ENCODE assay signal across 25 cellular contexts in the genomic region with DNA sequence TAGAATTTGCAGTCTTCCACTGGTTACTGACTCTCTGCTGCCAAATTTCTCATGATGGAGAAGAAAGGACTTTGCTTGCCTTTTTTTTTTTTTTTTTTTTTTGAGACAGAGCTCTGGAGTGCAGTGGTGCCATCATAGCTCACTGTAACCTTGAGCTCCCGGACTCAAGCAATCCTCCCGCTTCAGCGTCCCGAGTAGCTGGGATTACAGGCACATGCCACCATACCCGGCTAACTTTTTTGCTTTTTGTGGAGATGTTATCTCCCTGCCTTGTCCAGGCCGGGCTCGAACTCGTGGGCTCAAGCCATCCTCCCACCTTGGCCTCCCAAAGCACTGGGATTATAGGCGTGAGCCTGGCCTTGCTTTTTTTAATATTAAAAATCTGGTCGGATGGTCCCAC. TPM values are rescaled to one million over a fixed set of nuclear protein-coding genes. Genes with fewer than 3 reads are reported as not detected.
A peak's percentile ranks its signal among the peaks of the same experiment; 100 is the strongest.
DNase-seq lines count a peak whose midpoint lies in the region; ATAC-seq, FAIRE-seq and TF ChIP-seq lines count a peak whose summit lies in the region.
"Had no signal": no experiment of that assay in that cellular context is flagged by ENCODE, and none has a peak within 500 bp of the region (broad histone marks: within the 10 kb centered on the region; RNA-seq: fewer than 3 reads in every experiment).

No MANE protein-coding gene starts in this region.

- dilution Hi-C loops in IMR-90 (cut with HindIII; ENCODE audit: low sequenced_read_pairs, unreplicated experiment) = no loop called here

- no peak overlapping the region for H3K4me2 ChIP-seq in IMR-90 (ENCODE audit: low read depth, low read length)
- H3K4me2 ChIP-seq: PC-9 had no signal

- H2BK120ac ChIP-seq in IMR-90 (ENCODE audit: low read depth, low read length) = no peak overlapping the region

- TF ChIP-seq CTCF in IMR-90 (conservative IDR thresholded peaks at IDR 0.05; ENCODE audit: low read depth, low read length) = no peak

- 96% methylated on average over 4 of the region's 10 CpGs; no CpG with 5 or more reads in 1 of the 2 experiments for WGBS in IMR-90 (ENCODE audit: extremely low coverage in 2 of 2, insufficient read length in 1 of 2), 2 experiments

- peak overlapping the region; percentile 36 for H3K27ac Mint-ChIP-seq in T-helper 1 cell treated with Interleukin-12 subunit alpha and Interleukin-12 subunit beta and Interleukin-4 antibody, amounts not matched to agents 30 μg/mL and 1 μg/mL, for 36 hours
- peak overlapping the region; percentile 17 for H3K27ac Mint-ChIP-seq in memory B cell
- H3K27ac Mint-ChIP-seq: B cell; CD8-positive, alpha-beta T cell had no signal

- no peaks in the 10 kb centered on the region for H3K27me3 Mint-ChIP-seq in T-helper 1 cell treated with Interleukin-12 subunit alpha and Interleukin-12 subunit beta and Interleukin-4 antibody, amounts not matched to agents 30 μg/mL and 1 μg/mL, for 36 hours (ENCODE audit: low read depth)
- no peaks in the 10 kb centered on the region for H3K27me3 Mint-ChIP-seq in memory B cell
- H3K27me3 Mint-ChIP-seq: B cell had no signal

- H2AK5ac ChIP-seq in IMR-90 (ENCODE audit: low read depth, low read length) = no peak overlapping the region

- no peak overlapping the region for H2AK9ac ChIP-seq in IMR-90 (replicated peaks; ENCODE audit: low read depth, low read length, poor library complexity)

- H2BK5ac ChIP-seq in IMR-90 (ENCODE audit: low read depth, low read length, poor library complexity, severe bottlenecking) = no peak overlapping the region

- ATAC-seq in IMR-90 (ENCODE audit: low read depth) (no peak), memory B cell (ENCODE audit: low read depth) (no peak), GM21786 (IDR thresholded peaks at IDR 0.05; ENCODE audit: unreplicated experiment) (no peak)
- ATAC-seq: CD8-positive, alpha-beta T cell had no signal

- H3K79me1 ChIP-seq in IMR-90 (ENCODE audit: low read depth in 1 of 2, low read length in 2 of 2) = peaks cover 9 to 28% of the 10 kb centered on the region in 2 experiments; a peak in 3 of 4 replicates

- H3K4me1 ChIP-seq in IMR-90 (ENCODE audit: control insufficient read depth, insufficient read depth, low read length) = peaks cover 2% of the 10 kb centered on the region; the same call in 1 of the 2 replicates
- peaks cover 28% of the 10 kb centered on the region for H3K4me1 ChIP-seq in adipocyte (ENCODE audit: control insufficient read depth, insufficient read depth, low read length)
- H3K4me1 ChIP-seq: Caco-2 had no signal

- H3K9ac ChIP-seq in IMR-90 (ENCODE audit: low read depth, low read length) = no peak overlapping the region
- H3K9ac ChIP-seq in adipocyte (ENCODE audit: low read length) = no peak overlapping the region

- H4K8ac ChIP-seq in IMR-90 (ENCODE audit: low read depth in 2 of 2, low read length in 2 of 2) = no peak overlapping the region

- H3K27ac ChIP-seq in IMR-90 (ENCODE audit: insufficient read depth, low read length) = no peak overlapping the region
- H3K27ac ChIP-seq: 22Rv1, C4-2B, PC-9 had no signal

- no peak for FAIRE-seq in GM12891 (lab: Jason Lieb, UNC)
- FAIRE-seq: GM12892, GM19239, H54 had no signal

- TF ChIP-seq POLR2A in IMR-90 (IDR thresholded peaks at IDR 0.05; ENCODE audit: low read depth, low read length) = peak; percentile 20; the same call in 1 of the 2 replicates
- no peak for TF ChIP-seq POLR2A in GM12891 (IDR thresholded peaks at IDR 0.05; ENCODE audit: low read depth, low read length)

- H3K4me1 Mint-ChIP-seq in T-helper 1 cell treated with Interleukin-12 subunit alpha and Interleukin-12 subunit beta and Interleukin-4 antibody, amounts not matched to agents 30 μg/mL and 1 μg/mL, for 36 hours (ENCODE audit: low read depth) = peaks cover 39% of the 10 kb centered on the region
- H3K4me1 Mint-ChIP-seq in memory B cell = peaks cover 19% of the 10 kb centered on the region

- H2BK15ac ChIP-seq in IMR-90 (ENCODE audit: low read depth, low read length) = no peak overlapping the region

- intact Hi-C loops in IMR-90 (cut with micrococcal nuclease) = no loop called here

- H3K9me1 ChIP-seq in IMR-90 (ENCODE audit: insufficient read depth, low read length) = peaks cover 8% of the 10 kb centered on the region

- H3K4me3 ChIP-seq in IMR-90 (ENCODE audit: insufficient read depth, low read depth, low read length) = no peak overlapping the region
- H3K4me3 ChIP-seq in adipocyte (ENCODE audit: low read length) = peak overlapping the region; percentile 59
- H3K4me3 ChIP-seq: MG63, PC-9 had no signal

- H4K5ac ChIP-seq in IMR-90 (ENCODE audit: low read depth, low read length) = no peak overlapping the region

- H3K56ac ChIP-seq in IMR-90 (ENCODE audit: extremely low read depth, insufficient read depth, low read length) = no peak overlapping the region

- H3K9me3 Mint-ChIP-seq in T-helper 1 cell treated with Interleukin-12 subunit alpha and Interleukin-12 subunit beta and Interleukin-4 antibody, amounts not matched to agents 30 μg/mL and 1 μg/mL, for 36 hours = no peaks in the 10 kb centered on the region
- no peaks in the 10 kb centered on the region for H3K9me3 Mint-ChIP-seq in memory B cell
- H3K9me3 Mint-ChIP-seq: CD8-positive, alpha-beta T cell had no signal

- H4K20me1 ChIP-seq in IMR-90 (ENCODE audit: insufficient read depth, low read length) = peaks cover 18% of the 10 kb centered on the region

- TF ChIP-seq RAD21 in IMR-90 (IDR thresholded peaks at IDR 0.05; ENCODE audit: low read length) = no peak

- no peak overlapping the region for H3K4me3 Mint-ChIP-seq in T-helper 1 cell treated with Interleukin-12 subunit alpha and Interleukin-12 subunit beta and Interleukin-4 antibody, amounts not matched to agents 30 μg/mL and 1 μg/mL, for 36 hours
- H3K4me3 Mint-ChIP-seq in memory B cell = no peak overlapping the region
- H3K4me3 Mint-ChIP-seq: B cell; CD8-positive, alpha-beta T cell had no signal

- no peak overlapping the region for H2BK20ac ChIP-seq in IMR-90 (ENCODE audit: low read depth, low read length)

- no peaks in the 10 kb centered on the region for H3K27me3 ChIP-seq in IMR-90 (ENCODE audit: control insufficient read depth, insufficient read depth, low read length)
- no peaks in the 10 kb centered on the region for H3K27me3 ChIP-seq in adipocyte (replicated peaks; ENCODE audit: control insufficient read depth, insufficient read depth, low read length)
- H3K27me3 ChIP-seq: MG63 had no signal

- no peak overlapping the region for H3K14ac ChIP-seq in IMR-90 (replicated peaks; ENCODE audit: low read depth, low read length)

- DNase-seq in T-helper 1 cell (no peak), IMR-90 (no peak), adipocyte (ENCODE audit: low read depth) (no peak), memory B cell (ENCODE audit: low spot score in 2 of 2) (no peak), GM12891 (ENCODE audit: insufficient read length, low spot score) (no peak), retina (no peak)
- DNase-seq: Caco-2, EL, GF-D8, KBM-7, MG63, NCI-H2029, NCI-H446 treated with DMSO at 0.1 percent for 48 hours, NCI-H526 treated with DMSO at 0.1 percent for 48 hours, PC-9, SHP77 had no signal

- CTCF ChIA-PET in IMR-90 (lab: Yijun Ruan, JAX) = no interaction called here

- no peak overlapping the region for H3K23ac ChIP-seq in IMR-90 (ENCODE audit: low read depth, low read length)

- no peak overlapping the region for H4K91ac ChIP-seq in IMR-90 (ENCODE audit: insufficient read depth, low read depth, low read length)

- peaks cover 20% of the 10 kb centered on the region for H3K36me3 ChIP-seq in IMR-90 (ENCODE audit: control insufficient read depth, insufficient read depth, low read length)
- peaks cover 81% of the 10 kb centered on the region for H3K36me3 ChIP-seq in adipocyte (ENCODE audit: control insufficient read depth, insufficient read depth, low read length, severe bottlenecking)
- H3K36me3 ChIP-seq: MG63 had no signal

- no TSS peak for BruUV-seq in IMR-90 (replicated peaks; lab: Mats Ljungman, UMichigan)

- H3K18ac ChIP-seq in IMR-90 (ENCODE audit: low read depth, low read length) = no peak overlapping the region

- POLR2A ChIA-PET in IMR-90 (lab: Charles Lee; ENCODE audit: unreplicated experiment) = interaction anchor here (0.6 kb wide), 1 partner anchor 11 kb away, joined by 3 read pairs; no protein-coding TSS in a partner anchor

- in situ Hi-C loops in IMR-90 (cut with MboI; ENCODE audit: low sequenced_read_pairs) = no loop called here

- peaks cover 56% of the 10 kb centered on the region for H3K36me3 Mint-ChIP-seq in T-helper 1 cell treated with Interleukin-12 subunit alpha and Interleukin-12 subunit beta and Interleukin-4 antibody, amounts not matched to agents 30 μg/mL and 1 μg/mL, for 36 hours (ENCODE audit: low read depth)
- peaks cover 11% of the 10 kb centered on the region for H3K36me3 Mint-ChIP-seq in memory B cell

- H3K9me3 ChIP-seq in IMR-90 (ENCODE audit: control insufficient read depth, insufficient read depth, low read length) (no peaks in the 10 kb centered on the region), adipocyte (ENCODE audit: control insufficient read depth, low read length) (no peaks in the 10 kb centered on the region)
- H3K9me3 ChIP-seq: Caco-2, MG63 had no signal

- H3K4ac ChIP-seq in IMR-90 (ENCODE audit: low read depth, low read length) = no peak overlapping the region

- no peak overlapping the region for H2AFZ ChIP-seq in IMR-90 (replicated peaks; ENCODE audit: low read length, poor library complexity)
- H2AFZ ChIP-seq: PC-9 had no signal

TF ChIP-seq in IMR-90, 13 proteins besides CTCF, POLR2A, EP300 and RAD21 (continues in another document):
- TF ChIP-seq SMC3 (IDR thresholded peaks at IDR 0.05; ENCODE audit: low read depth, low read length) = no peak
- no peak for TF ChIP-seq MXI1 (IDR thresholded peaks at IDR 0.05; ENCODE audit: borderline replicate concordance, low read depth, low read length)
- no peak for TF ChIP-seq RFX5 (IDR thresholded peaks at IDR 0.05; ENCODE audit: low read depth, low read length)
- no peak for TF ChIP-seq NFE2L2 (IDR thresholded peaks at IDR 0.05; ENCODE audit: low read depth, low read length)

TF ChIP-seq in GM12891, 5 proteins besides CTCF, POLR2A, EP300 and RAD21:
- TF ChIP-seq TAF1 (IDR thresholded peaks at IDR 0.05; ENCODE audit: low read depth, low read length) = no peak
- no peak for TF ChIP-seq SPI1 (IDR thresholded peaks at IDR 0.05; ENCODE audit: low read depth, low read length)
- TF ChIP-seq POU2F2 (IDR thresholded peaks at IDR 0.05; ENCODE audit: low read depth, low read length) = no peak
- TF ChIP-seq POLR2AphosphoS5 (IDR thresholded peaks at IDR 0.05; ENCODE audit: low read depth, low read length) = no peak
- no peak for TF ChIP-seq PAX5 (IDR thresholded peaks at IDR 0.05; ENCODE audit: insufficient read depth, low read length, severe bottlenecking)

RNA-seq across cellular contexts. Expression of a gene that starts 6.2 kb away (rescaled TPM):
- 26.0 and 32.8 TPM in 2 replicates for total RNA-seq in IMR-90 (2012; rRNA removed)
- 19.0 and 19.9 TPM in 2 replicates for polyA plus RNA-seq in IMR-90 (2012; rRNA removed)
- 14.0 and 17.9 TPM in 2 replicates for polyA plus RNA-seq in IMR-90 (2012; cell fraction: cytosol; rRNA removed)
- 17.2 and 44.5 TPM in 2 replicates for polyA plus RNA-seq in IMR-90 (2012; cell fraction: nucleus; rRNA removed; ENCODE audit: low replicate concordance)
- polyA plus RNA-seq in GM12891 (2012; ENCODE audit: low read depth, missing spikeins) = 53.3 TPM
